In genomic region chr12:10634427-10634826, GRCh38 we compare ENCODE assay signal across 1 cellular context.
TF ChIP-seq lines count a peak whose summit lies in the region.

No MANE protein-coding gene starts in this region.

TF ChIP-seq in HCT116, 20 proteins besides CTCF, POLR2A, EP300 and RAD21 (continued from another document):
- no peak for TF ChIP-seq ZBTB33 (IDR thresholded peaks at IDR 0.05; ENCODE audit: extremely low read depth, insufficient replicate concordance, low read length)
- TF ChIP-seq, protein P1, sequence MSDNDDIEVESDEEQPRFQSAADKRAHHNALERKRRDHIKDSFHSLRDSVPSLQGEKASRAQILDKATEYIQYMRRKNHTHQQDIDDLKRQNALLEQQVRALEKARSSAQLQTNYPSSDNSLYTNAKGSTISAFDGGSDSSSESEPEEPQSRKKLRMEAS (IDR thresholded peaks at IDR 0.05): no peak
- TF ChIP-seq TCF7L2 (IDR thresholded peaks at IDR 0.05; ENCODE audit: borderline replicate concordance, extremely low read depth, insufficient read depth, insufficient read length): no peak
- TF ChIP-seq ZNF274 (IDR thresholded peaks at IDR 0.05; ENCODE audit: low read depth, low read length): no peak
- no peak for TF ChIP-seq EZH2 (IDR thresholded peaks at IDR 0.05)
- TF ChIP-seq ZFX (IDR thresholded peaks at IDR 0.05): no peak
- TF ChIP-seq, protein P2, sequence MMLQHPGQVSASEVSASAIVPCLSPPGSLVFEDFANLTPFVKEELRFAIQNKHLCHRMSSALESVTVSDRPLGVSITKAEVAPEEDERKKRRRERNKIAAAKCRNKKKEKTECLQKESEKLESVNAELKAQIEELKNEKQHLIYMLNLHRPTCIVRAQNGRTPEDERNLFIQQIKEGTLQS (IDR thresholded peaks at IDR 0.05): no peak
- TF ChIP-seq FOSL1 (IDR thresholded peaks at IDR 0.05; ENCODE audit: low read depth): no peak
- TF ChIP-seq POLR2AphosphoS5 (IDR thresholded peaks at IDR 0.05; ENCODE audit: low read depth, low read length): no peak
- TF ChIP-seq CEBPB (IDR thresholded peaks at IDR 0.05; ENCODE audit: low read depth): no peak
- TF ChIP-seq CBX3 (IDR thresholded peaks at IDR 0.05; ENCODE audit: low read depth): no peak
- no peak for TF ChIP-seq YY1 (IDR thresholded peaks at IDR 0.05; ENCODE audit: extremely low read depth, insufficient replicate concordance, low read depth, low read length)
- no peak for TF ChIP-seq EZH2phosphoT487 (IDR thresholded peaks at IDR 0.05; ENCODE audit: borderline replicate concordance)
- no peak for TF ChIP-seq SRF (IDR thresholded peaks at IDR 0.05; ENCODE audit: low read depth)
- TF ChIP-seq JUND (IDR thresholded peaks at IDR 0.05): no peak
